Comparison of ENCODE assay signal across 8 cellular contexts in the genomic region with DNA sequence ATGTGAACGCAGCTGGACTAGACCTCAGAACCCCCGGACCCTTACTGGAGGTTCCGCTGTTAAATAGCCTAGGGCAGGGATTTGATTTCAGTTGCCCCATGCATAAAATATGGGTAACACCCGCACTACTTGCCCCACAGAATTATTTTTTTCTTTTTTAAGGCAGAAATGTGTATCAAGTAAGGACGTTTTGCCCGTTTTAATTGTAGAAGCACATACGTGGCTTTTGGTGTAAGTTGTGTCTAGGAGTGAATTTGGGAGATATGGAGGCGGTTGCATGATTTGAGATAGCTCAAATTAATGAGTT. TPM values are rescaled to one million over a fixed set of nuclear protein-coding genes. Genes with fewer than 3 reads are reported as not detected.
DNase-seq lines count a peak whose midpoint lies in the region; FAIRE-seq and TF ChIP-seq lines count a peak whose summit lies in the region.

No MANE protein-coding gene starts in this region.

- no peaks in the 10 kb centered on the region for H3K9me1 ChIP-seq in endothelial cell of umbilical vein (replicated peaks; ENCODE audit: control insufficient read depth, extremely low read depth, insufficient read depth, low read length)

- no TSS peak for BruUV-seq in endothelial cell of umbilical vein (replicated peaks; lab: Mats Ljungman, UMichigan)

- TF ChIP-seq CTCF in OCI-LY1 (IDR thresholded peaks at IDR 0.05; ENCODE audit: low read length): no peak
- no peak for TF ChIP-seq CTCF in endothelial cell of umbilical vein (IDR thresholded peaks at IDR 0.05; ENCODE audit: extremely low read depth in 1 of 2, insufficient read depth in 1 of 2, low read depth in 1 of 2, low read length in 2 of 2)
- no peak for TF ChIP-seq CTCF in neural progenitor cell (IDR thresholded peaks at IDR 0.05)

- H3K27me3 Mint-ChIP-seq in neural progenitor cell (ENCODE audit: insufficient read depth, low read depth): no peaks in the 10 kb centered on the region

- H3K4me1 ChIP-seq in OCI-LY1 (ENCODE audit: insufficient read depth, low read length, severe bottlenecking): peaks cover 20% of the 10 kb centered on the region
- peaks cover 14% of the 10 kb centered on the region for H3K4me1 ChIP-seq in endothelial cell of umbilical vein (ENCODE audit: control insufficient read depth, extremely low read depth, insufficient read depth, low read length)
- H3K4me1 ChIP-seq in neural progenitor cell: peaks cover 17% of the 10 kb centered on the region

- H3K36me3 ChIP-seq in OCI-LY1 (ENCODE audit: insufficient read depth, low read length) (peaks cover 22% of the 10 kb centered on the region), endothelial cell of umbilical vein (ENCODE audit: control insufficient read depth in 2 of 2, extremely low read depth in 1 of 2, insufficient read depth in 2 of 2, low read length in 2 of 2) (no peaks in the 10 kb centered on the region), neural progenitor cell (no peaks in the 10 kb centered on the region)

- H2AFZ ChIP-seq in OCI-LY1 (ENCODE audit: low read length) (peak overlapping the region; percentile 67), endothelial cell of umbilical vein (ENCODE audit: low read depth, low read length) (peak overlapping the region; percentile 96), neural progenitor cell (replicated peaks) (peak overlapping the region; percentile 72)

- H3F3A ChIP-seq in OCI-LY1 (ENCODE audit: insufficient read depth, low read length) (no peaks in the 10 kb centered on the region), neural progenitor cell (ENCODE audit: low read depth) (peaks cover 7% of the 10 kb centered on the region)

- H3K36me3 Mint-ChIP-seq in neural progenitor cell: peaks cover 12% of the 10 kb centered on the region

- POLR2A ChIA-PET in endothelial cell of umbilical vein (lab: Charles Lee): no interaction called here

- H3K9me3 ChIP-seq in OCI-LY1 (ENCODE audit: low read length) (no peaks in the 10 kb centered on the region), endothelial cell of umbilical vein (replicated peaks; ENCODE audit: control insufficient read depth, insufficient read depth, low read length) (no peaks in the 10 kb centered on the region), neural progenitor cell (ENCODE audit: low read depth) (no peaks in the 10 kb centered on the region)

- intact Hi-C loops in endothelial cell of umbilical vein (cut with micrococcal nuclease): loop anchor here (1.0 to 2.0 kb wide), 3 partner anchors 157 to 255 kb away; partner anchors contain the start of gene GSK3B

- peak overlapping the region; percentile 95 for H3K4me3 Mint-ChIP-seq in neural progenitor cell

- H4K20me1 ChIP-seq in OCI-LY1 (ENCODE audit: insufficient read depth, low read length): no peaks in the 10 kb centered on the region
- H4K20me1 ChIP-seq in endothelial cell of umbilical vein (replicated peaks; ENCODE audit: control insufficient read depth, extremely low read depth, insufficient read depth, low read length): no peaks in the 10 kb centered on the region
- H4K20me1 ChIP-seq in neural progenitor cell (ENCODE audit: low read depth): no peaks in the 10 kb centered on the region

- H3K27me3 ChIP-seq in OCI-LY1 (ENCODE audit: insufficient read depth, low read length) (no peaks in the 10 kb centered on the region), endothelial cell of umbilical vein (ENCODE audit: control insufficient read depth in 2 of 2, insufficient read depth in 2 of 2, low read length in 2 of 2) (peaks cover 5 to 6% of the 10 kb centered on the region in 2 experiments), neural progenitor cell (peaks cover 24% of the 10 kb centered on the region)

- DNase-seq in NCI-H1092 treated with DMSO at 0.1 percent for 48 hours (lab: John Stamatoyannopoulos, UW): peak; percentile 59
- no peak for DNase-seq in NCI-H1092 (lab: John Stamatoyannopoulos, UW)
- no peak for DNase-seq in endothelial cell of umbilical vein (ENCODE audit: low read depth, low spot score)
- no peak for DNase-seq in neural progenitor cell (ENCODE audit: low spot score)
- DNase-seq in NCI-H1694 treated with DMSO at 0.1 percent for 48 hours (lab: John Stamatoyannopoulos, UW): no peak
- no peak for DNase-seq in ureter (ENCODE audit: low spot score)
- DNase-seq in globus pallidus (ENCODE audit: low spot score): no peak

- H3K4me2 ChIP-seq in OCI-LY1 (ENCODE audit: low read length): peak overlapping the region; percentile 92
- peak overlapping the region; percentile 91 for H3K4me2 ChIP-seq in endothelial cell of umbilical vein (ENCODE audit: insufficient read depth, low read length)
- H3K4me2 ChIP-seq in neural progenitor cell: peak overlapping the region; percentile 90

- no peak for TF ChIP-seq POLR2A in endothelial cell of umbilical vein (IDR thresholded peaks at IDR 0.05; ENCODE audit: low read depth, low read length)

- CTCF ChIA-PET in endothelial cell of umbilical vein (lab: Charles Lee): interaction anchor here (1.0 to 2.5 kb wide), 6 partner anchors 13 to 209 kb away, joined by 3 to 18 read pairs (median 6); no protein-coding TSS in a partner anchor

- H3K9ac ChIP-seq in OCI-LY1 (ENCODE audit: low read length) (peak overlapping the region; percentile 75), endothelial cell of umbilical vein (replicated peaks; ENCODE audit: extremely low read depth, insufficient read depth, low read length) (peak overlapping the region; percentile 79), neural progenitor cell (no peak overlapping the region)

- H3K27ac ChIP-seq in OCI-LY1 (ENCODE audit: low read depth, low read length, poor library complexity, severe bottlenecking) (peak overlapping the region; percentile 43), endothelial cell of umbilical vein (ENCODE audit: insufficient read depth, low read depth, low read length) (peak overlapping the region; percentile 67), neural progenitor cell (no peak overlapping the region)

- H3K79me2 ChIP-seq in OCI-LY1 (ENCODE audit: insufficient read depth, low read length): peaks cover 37% of the 10 kb centered on the region
- H3K79me2 ChIP-seq in endothelial cell of umbilical vein (ENCODE audit: control insufficient read depth, insufficient read depth, low read length): peaks cover 35% of the 10 kb centered on the region
- peaks cover 35% of the 10 kb centered on the region for H3K79me2 ChIP-seq in neural progenitor cell (ENCODE audit: low read depth)

- H3K27ac Mint-ChIP-seq in neural progenitor cell: peak overlapping the region; percentile 89

- dilution Hi-C loops in endothelial cell of umbilical vein (cut with MboI; ENCODE audit: extremely low pct_ligation_motif_present, low sequenced_read_pairs): no loop called here

- H3K9me2 ChIP-seq in OCI-LY1 (ENCODE audit: low read depth, low read length): no peaks in the 10 kb centered on the region

- H3K9me3 Mint-ChIP-seq in neural progenitor cell: no peaks in the 10 kb centered on the region

- H3K4me1 Mint-ChIP-seq in neural progenitor cell: peaks cover 23% of the 10 kb centered on the region

- H3K4me3 ChIP-seq in OCI-LY1 (ENCODE audit: low read depth, low read length, poor library complexity, severe bottlenecking) (peak overlapping the region; percentile 93), endothelial cell of umbilical vein (replicated peaks in 1 of 3; ENCODE audit: insufficient read depth in 1 of 3, low read depth in 1 of 3, low read length in 3 of 3) (peak overlapping the region; percentile 34 to 76 (median 59)), neural progenitor cell (peak overlapping the region; percentile 61)

- no peak for FAIRE-seq in endothelial cell of umbilical vein (lab: Jason Lieb, UNC)

TF ChIP-seq in endothelial cell of umbilical vein, 7 proteins besides CTCF, POLR2A, EP300 and RAD21:
- TF ChIP-seq GATA2 (IDR thresholded peaks at IDR 0.05; ENCODE audit: insufficient read depth, insufficient read length, low read depth, low read length): no peak
- no peak for TF ChIP-seq EZH2 (IDR thresholded peaks at IDR 0.05; ENCODE audit: borderline replicate concordance, low read depth, low read length, severe bottlenecking)
- TF ChIP-seq JUN (IDR thresholded peaks at IDR 0.05; ENCODE audit: borderline replicate concordance, insufficient read depth, insufficient read length, low read depth): no peak
- TF ChIP-seq FOS (IDR thresholded peaks at IDR 0.05; ENCODE audit: borderline replicate concordance, insufficient read depth, low read length): no peak
- TF ChIP-seq, protein P1, sequence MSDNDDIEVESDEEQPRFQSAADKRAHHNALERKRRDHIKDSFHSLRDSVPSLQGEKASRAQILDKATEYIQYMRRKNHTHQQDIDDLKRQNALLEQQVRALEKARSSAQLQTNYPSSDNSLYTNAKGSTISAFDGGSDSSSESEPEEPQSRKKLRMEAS (IDR thresholded peaks at IDR 0.05; ENCODE audit: insufficient read depth, insufficient read length): no peak
- no peak for TF ChIP-seq POLR2AphosphoS5 (IDR thresholded peaks at IDR 0.05; ENCODE audit: insufficient read depth, low read depth, low read length)
- TF ChIP-seq MYC (IDR thresholded peaks at IDR 0.05; ENCODE audit: low read depth, low read length): no peak

RNA-seq across cellular contexts. Expression of gene LRRC58, which starts 0.6 kb away (rescaled TPM):
- total RNA-seq in endothelial cell of umbilical vein (11.9 and 12.3 TPM in 2 replicates), neural progenitor cell (ENCODE audit: low replicate concordance) (20.5 and 29.2 TPM in 2 replicates), ureter (22.3 TPM)
- polyA plus RNA-seq in endothelial cell of umbilical vein: 2.7 and 3.7 TPM in 2 replicates
- polyA plus RNA-seq in endothelial cell of umbilical vein (2011; cell fraction: cytosol; rRNA removed): 4.0 and 4.4 TPM in 2 replicates
- polyA plus RNA-seq in endothelial cell of umbilical vein (2011; cell fraction: nucleus; rRNA removed): 3.1 and 4.2 TPM in 2 replicates
- 4.4 and 8.6 TPM in 2 replicates for polyA plus RNA-seq in endothelial cell of umbilical vein (2012)
- 6.1 and 7.7 TPM in 2 replicates for polyA minus RNA-seq in endothelial cell of umbilical vein
- 35.7 TPM for polyA minus RNA-seq in endothelial cell of umbilical vein (2011; cell fraction: cytosol; rRNA and poly(A)+ RNA removed)
- polyA minus RNA-seq in endothelial cell of umbilical vein (2011; cell fraction: nucleus; rRNA and poly(A)+ RNA removed): 6.1 and 9.8 TPM in 2 replicates
